19 cellular contexts compared by ENCODE assay signal in the genomic region with DNA sequence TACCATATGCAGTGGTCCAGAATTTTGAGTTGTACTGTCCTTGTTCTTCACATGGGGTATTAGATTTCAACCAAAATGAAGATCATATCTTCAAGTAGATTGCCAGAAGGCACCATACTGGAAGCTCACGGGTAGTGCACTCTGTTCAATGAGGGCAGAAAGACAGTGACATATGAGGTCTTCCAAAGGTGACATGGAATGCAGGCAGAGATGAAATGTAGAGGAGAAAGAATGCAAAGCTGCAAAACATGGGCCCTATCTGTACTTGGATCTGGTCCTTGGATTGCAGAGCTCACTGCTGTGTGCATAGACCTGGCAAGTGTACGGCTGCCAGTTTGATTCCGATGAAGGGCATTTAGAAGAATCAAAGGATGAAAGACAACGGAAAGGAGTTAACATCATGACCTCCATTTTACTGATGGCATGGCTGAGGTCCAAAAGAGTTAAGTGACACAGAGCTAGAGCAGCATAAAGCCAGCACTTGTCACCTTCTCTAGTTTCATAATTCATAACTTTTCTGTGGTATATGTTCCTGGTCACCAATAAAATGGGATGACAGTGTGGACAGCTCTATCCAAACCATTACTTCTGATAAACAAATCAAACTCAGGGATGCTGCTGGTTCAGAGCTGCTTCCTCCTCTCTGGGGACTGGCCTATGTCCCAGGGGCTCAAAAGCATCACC.
DNase-seq lines count a peak whose midpoint lies in the region; ATAC-seq and TF ChIP-seq lines count a peak whose summit lies in the region.
"Had no signal": no experiment of that assay in that cellular context is flagged by ENCODE, and none has a peak within 500 bp of the region (broad histone marks: within the 10 kb centered on the region; RNA-seq: fewer than 3 reads in every experiment).

No MANE protein-coding gene starts in this region.

- TF ChIP-seq CTCF in osteoblast (IDR thresholded peaks at IDR 0.05; ENCODE audit: extremely low read depth, low read depth, low read length) (no peak), GM13976 (IDR thresholded peaks at IDR 0.05; ENCODE audit: borderline replicate concordance, control extremely low read depth, extremely low read depth, insufficient read depth, missing control alignments) (no peak)

- no peaks in the 10 kb centered on the region for H4K20me1 ChIP-seq in osteoblast (ENCODE audit: insufficient read depth, low read length)

- no peaks in the 10 kb centered on the region for H3K79me2 ChIP-seq in osteoblast (ENCODE audit: insufficient read depth, low read length)

- peaks cover 8% of the 10 kb centered on the region for H3K27me3 ChIP-seq in osteoblast (ENCODE audit: insufficient read depth, low read length)
- H3K27me3 ChIP-seq: ascending aorta had no signal

- no peaks in the 10 kb centered on the region for H3K27me3 Mint-ChIP-seq in activated naive CD4-positive, alpha-beta T cell treated with anti-CD3 and anti-CD28 coated beads for 36 hours (ENCODE audit: low read depth)
- no peaks in the 10 kb centered on the region for H3K27me3 Mint-ChIP-seq in T-cell

- H2AFZ ChIP-seq in osteoblast (ENCODE audit: low read length) = no peak overlapping the region

- H3K4me3 Mint-ChIP-seq in activated naive CD4-positive, alpha-beta T cell treated with anti-CD3 and anti-CD28 coated beads for 36 hours = no peak overlapping the region
- H3K4me3 Mint-ChIP-seq in T-cell = no peak overlapping the region
- H3K4me3 Mint-ChIP-seq in stimulated activated effector memory CD8-positive, alpha-beta T cell treated with anti-CD3 and anti-CD28 coated beads, Interleukin-12 subunit alpha, Interleukin-12 subunit beta, amount 100 ng/mL, for 72 hours = peak overlapping the region; percentile 38
- H3K4me3 Mint-ChIP-seq: mesothelial cell of epicardium had no signal

- no peak for DNase-seq in activated naive CD4-positive, alpha-beta T cell treated with anti-CD3 and anti-CD28 coated beads for 36 hours
- no peak for DNase-seq in activated naive CD4-positive, alpha-beta T cell treated with Interleukin-2 at 50 U/mL for 16 hours
- DNase-seq in T-cell (no peak), osteoblast (ENCODE audit: insufficient read length, low spot score, missing footprints) (no peak), HCEC 1CT (no peak), GM13976 (ENCODE audit: low spot score) (no peak)
- DNase-seq in stimulated activated effector memory CD8-positive, alpha-beta T cell treated with anti-CD3 and anti-CD28 coated beads, Interleukin-12 subunit alpha, Interleukin-12 subunit beta, amount 100 ng/mL, for 72 hours (ENCODE audit: low spot score in 2 of 2) = no peak
- DNase-seq: cortex of kidney, erythroblast, head of caudate nucleus, kidney, NCI-H1436, NCI-H510A, PC-3, small intestine, WERI-Rb-1 had no signal

- no peak overlapping the region for H3K4me2 ChIP-seq in osteoblast (ENCODE audit: insufficient read depth, low read length)

- H3K9me3 Mint-ChIP-seq in activated naive CD4-positive, alpha-beta T cell treated with anti-CD3 and anti-CD28 coated beads for 36 hours = peaks cover 7% of the 10 kb centered on the region
- peaks cover 0 to 5% (median 4%) of the 10 kb centered on the region in 3 donors for H3K9me3 Mint-ChIP-seq in T-cell
- peaks cover 3% of the 10 kb centered on the region for H3K9me3 Mint-ChIP-seq in stimulated activated effector memory CD8-positive, alpha-beta T cell treated with anti-CD3 and anti-CD28 coated beads, Interleukin-12 subunit alpha, Interleukin-12 subunit beta, amount 100 ng/mL, for 72 hours

- H3K9me3 ChIP-seq in osteoblast (ENCODE audit: low read depth, low read length) = no peaks in the 10 kb centered on the region
- H3K9me3 ChIP-seq: ascending aorta had no signal

- POLR2A ChIA-PET in T-cell (lab: Charles Lee) = interaction anchor here in 1 of 2 donors (0.6 kb wide), 1 partner anchor 669 kb away, joined by 4 read pairs; no protein-coding TSS in a partner anchor

- no peak overlapping the region for H3K4me3 ChIP-seq in osteoblast (ENCODE audit: insufficient read depth, low read length)
- H3K4me3 ChIP-seq: ascending aorta had no signal

- no peaks in the 10 kb centered on the region for H3K36me3 ChIP-seq in osteoblast (ENCODE audit: insufficient read depth, low read length)
- H3K36me3 ChIP-seq: ascending aorta, WERI-Rb-1 had no signal

- peaks cover 52% of the 10 kb centered on the region for H3K36me3 Mint-ChIP-seq in activated naive CD4-positive, alpha-beta T cell treated with anti-CD3 and anti-CD28 coated beads for 36 hours (ENCODE audit: low read depth)
- H3K36me3 Mint-ChIP-seq in T-cell = peaks cover 68% of the 10 kb centered on the region
- H3K36me3 Mint-ChIP-seq in stimulated activated effector memory CD8-positive, alpha-beta T cell treated with anti-CD3 and anti-CD28 coated beads, Interleukin-12 subunit alpha, Interleukin-12 subunit beta, amount 100 ng/mL, for 72 hours = peaks cover 31% of the 10 kb centered on the region

- peak; percentile 5 for ATAC-seq in GM21529 (IDR thresholded peaks at IDR 0.05; ENCODE audit: unreplicated experiment)
- ATAC-seq in T-cell (replicated peaks in 1 of 4) = no peak
- peak; percentile 33 for ATAC-seq in stimulated activated effector memory CD8-positive, alpha-beta T cell treated with anti-CD3 and anti-CD28 coated beads, Interleukin-12 subunit alpha, Interleukin-12 subunit beta, amount 100 ng/mL, for 72 hours
- ATAC-seq: PC-3 had no signal

- H3K4me1 ChIP-seq in osteoblast (ENCODE audit: insufficient read depth, low read length) = peaks cover 11% of the 10 kb centered on the region

- intact Hi-C loops in activated naive CD4-positive, alpha-beta T cell treated with anti-CD3 and anti-CD28 coated beads for 36 hours (cut with micrococcal nuclease) = loop anchor here (2.0 to 5.0 kb wide), 2 partner anchors 37 to 46 kb away; no protein-coding TSS in a partner anchor

- CTCF ChIA-PET in activated naive CD4-positive, alpha-beta T cell treated with anti-CD3 and anti-CD28 coated beads for 36 hours (lab: Charles Lee) = interaction anchor here (0.8 kb wide), 1 partner anchor 53 kb away, joined by 3 read pairs; no protein-coding TSS in a partner anchor
- CTCF ChIA-PET in T-cell (lab: Charles Lee) = interaction anchor here in 1 of 2 donors (0.6 kb wide), 1 partner anchor 126 kb away, joined by 7 read pairs; no protein-coding TSS in a partner anchor

- no peak overlapping the region for H3K27ac ChIP-seq in osteoblast (ENCODE audit: low read depth, low read length)
- H3K27ac ChIP-seq: ascending aorta, WERI-Rb-1 had no signal

- H3K4me1 Mint-ChIP-seq in activated naive CD4-positive, alpha-beta T cell treated with anti-CD3 and anti-CD28 coated beads for 36 hours (ENCODE audit: low read depth) = peaks cover 74% of the 10 kb centered on the region
- H3K4me1 Mint-ChIP-seq in T-cell = peaks cover 77 to 86% (median 78%) of the 10 kb centered on the region in 3 donors
- peaks cover 73% of the 10 kb centered on the region for H3K4me1 Mint-ChIP-seq in stimulated activated effector memory CD8-positive, alpha-beta T cell treated with anti-CD3 and anti-CD28 coated beads, Interleukin-12 subunit alpha, Interleukin-12 subunit beta, amount 100 ng/mL, for 72 hours

- in situ Hi-C loops in GM13976 (cut with MboI; ENCODE audit: low sequenced_read_pairs, unreplicated experiment) = no loop called here

- peak overlapping the region; percentile 39 for H3K27ac Mint-ChIP-seq in activated naive CD4-positive, alpha-beta T cell treated with anti-CD3 and anti-CD28 coated beads for 36 hours
- H3K27ac Mint-ChIP-seq in T-cell = peak overlapping the region; percentile 77 to 80
- peak overlapping the region; percentile 86 for H3K27ac Mint-ChIP-seq in stimulated activated effector memory CD8-positive, alpha-beta T cell treated with anti-CD3 and anti-CD28 coated beads, Interleukin-12 subunit alpha, Interleukin-12 subunit beta, amount 100 ng/mL, for 72 hours
- H3K27ac Mint-ChIP-seq: mesothelial cell of epicardium had no signal

Comparison
In these comparisons a context has a peak if more than half of its experiments do, and no peak if none do; other contexts are left out.
1. ATAC-seq: peak in GM21529 (single experiment) and stimulated activated effector memory CD8-positive, alpha-beta T cell treated with anti-CD3 and anti-CD28 coated beads, Interleukin-12 subunit alpha, Interleukin-12 subunit beta, amount 100 ng/mL, for 72 hours (single experiment); none in T-cell (0 of 4).
2. Peak in every context shown above with its lines, with median percentiles within 50 percentile points of each other: H3K27ac Mint-ChIP-seq.